ENCODE assay signal across 11 cellular contexts in genomic region chr5:139903450-139903804, GRCh38.
A peak's percentile ranks its signal among the peaks of the same experiment; 100 is the strongest.
DNase-seq lines count a peak whose midpoint lies in the region; ATAC-seq, FAIRE-seq and TF ChIP-seq lines count a peak whose summit lies in the region.
"Had no signal": no experiment of that assay in that cellular context is flagged by ENCODE, and none has a peak within 500 bp of the region (broad histone marks: within the 10 kb centered on the region; RNA-seq: fewer than 3 reads in every experiment).

No MANE protein-coding gene starts in this region.

- no peak overlapping the region for H3K27ac ChIP-seq in astrocyte (ENCODE audit: low read depth, low read length)

- no peak overlapping the region for H3K4me3 ChIP-seq in astrocyte (ENCODE audit: insufficient read depth, low read depth, low read length)

- peak overlapping the region; percentile 26 for H2AFZ ChIP-seq in astrocyte (ENCODE audit: low read depth, low read length)

- peaks cover 50% of the 10 kb centered on the region for H3K27me3 Mint-ChIP-seq in astrocyte (ENCODE audit: low read depth, unreplicated experiment)
- H3K27me3 Mint-ChIP-seq in stimulated activated memory B cell treated with anti-CD40 and anti-IgM and Interleukin-4, amounts not matched to agents 10 μg/mL and 1 μg/mL and 100 μg/mL, for 72 hours: peaks cover 34% of the 10 kb centered on the region

- no peak for FAIRE-seq in astrocyte (lab: Jason Lieb, UNC)
- FAIRE-seq: G401.6 had no signal

- peak overlapping the region; percentile 82 for H3K4me2 ChIP-seq in astrocyte (ENCODE audit: low read length)

- peaks cover 8% of the 10 kb centered on the region for H3K9me3 Mint-ChIP-seq in astrocyte (ENCODE audit: unreplicated experiment)
- H3K9me3 Mint-ChIP-seq in stimulated activated memory B cell treated with anti-CD40 and anti-IgM and Interleukin-4, amounts not matched to agents 10 μg/mL and 1 μg/mL and 100 μg/mL, for 72 hours: no peaks in the 10 kb centered on the region
- H3K9me3 Mint-ChIP-seq: activated CD4-positive, alpha-beta memory T cell treated with anti-CD3 and anti-CD28 coated beads for 36 hours had no signal

- peak overlapping the region; percentile 74 for H3K4me3 Mint-ChIP-seq in astrocyte (ENCODE audit: unreplicated experiment)
- H3K4me3 Mint-ChIP-seq in stimulated activated memory B cell treated with anti-CD40 and anti-IgM and Interleukin-4, amounts not matched to agents 10 μg/mL and 1 μg/mL and 100 μg/mL, for 72 hours: peak overlapping the region; percentile 60
- H3K4me3 Mint-ChIP-seq: activated CD4-positive, alpha-beta memory T cell treated with anti-CD3 and anti-CD28 coated beads for 36 hours had no signal

- peaks cover 7% of the 10 kb centered on the region for H3K4me1 Mint-ChIP-seq in astrocyte (ENCODE audit: low read depth, unreplicated experiment)
- H3K4me1 Mint-ChIP-seq in stimulated activated memory B cell treated with anti-CD40 and anti-IgM and Interleukin-4, amounts not matched to agents 10 μg/mL and 1 μg/mL and 100 μg/mL, for 72 hours: no peaks in the 10 kb centered on the region

- DNase-seq in astrocyte (ENCODE audit: low read depth) (no peak), medulla oblongata (ENCODE audit: extremely low spot score) (peak; percentile 21), NCI-H1930 (lab: John Stamatoyannopoulos, UW) (no peak), Kasumi-1 (lab: John Stamatoyannopoulos, UW) (no peak)
- DNase-seq: activated CD4-positive, alpha-beta memory T cell treated with anti-CD3 and anti-CD28 coated beads for 36 hours; NCI-H1417 treated with DMSO at 0.1 percent for 48 hours had no signal

- H3K36me3 Mint-ChIP-seq in astrocyte (ENCODE audit: low read depth, unreplicated experiment): peaks cover 7% of the 10 kb centered on the region
- no peaks in the 10 kb centered on the region for H3K36me3 Mint-ChIP-seq in stimulated activated memory B cell treated with anti-CD40 and anti-IgM and Interleukin-4, amounts not matched to agents 10 μg/mL and 1 μg/mL and 100 μg/mL, for 72 hours
- H3K36me3 Mint-ChIP-seq: activated CD4-positive, alpha-beta memory T cell treated with anti-CD3 and anti-CD28 coated beads for 36 hours had no signal

- ATAC-seq in GM19395 (IDR thresholded peaks at IDR 0.05; ENCODE audit: unreplicated experiment) (peak; percentile 26), GM18519 (IDR thresholded peaks at IDR 0.05; ENCODE audit: low FRiP score, unreplicated experiment) (no peak), HG02840 (IDR thresholded peaks at IDR 0.05; ENCODE audit: low FRiP score, unreplicated experiment) (no peak)
- ATAC-seq in stimulated activated memory B cell treated with anti-CD40 and anti-IgM and Interleukin-4, amounts not matched to agents 10 μg/mL and 1 μg/mL and 100 μg/mL, for 72 hours: peak; percentile 4

- H3K27me3 ChIP-seq in astrocyte (ENCODE audit: insufficient read depth, low read length): peaks cover 70% of the 10 kb centered on the region

- H3K27ac Mint-ChIP-seq in astrocyte (ENCODE audit: unreplicated experiment): no peak overlapping the region
- H3K27ac Mint-ChIP-seq in stimulated activated memory B cell treated with anti-CD40 and anti-IgM and Interleukin-4, amounts not matched to agents 10 μg/mL and 1 μg/mL and 100 μg/mL, for 72 hours: no peak overlapping the region
- H3K27ac Mint-ChIP-seq: activated CD4-positive, alpha-beta memory T cell treated with anti-CD3 and anti-CD28 coated beads for 36 hours had no signal

- H3K9me3 ChIP-seq in astrocyte (ENCODE audit: insufficient read depth, low read depth, low read length): no peaks in the 10 kb centered on the region

- H3K79me2 ChIP-seq in astrocyte (ENCODE audit: insufficient read depth, low read length): no peaks in the 10 kb centered on the region

- H4K20me1 ChIP-seq in astrocyte (ENCODE audit: insufficient read depth, low read length): peaks cover 6% of the 10 kb centered on the region

- no peak for TF ChIP-seq CTCF in astrocyte (IDR thresholded peaks at IDR 0.05; ENCODE audit: insufficient read depth, low read depth, low read length)

- no peaks in the 10 kb centered on the region for H3K36me3 ChIP-seq in astrocyte (ENCODE audit: insufficient read depth, low read length)

- peaks cover 7% of the 10 kb centered on the region for H3K4me1 ChIP-seq in astrocyte (ENCODE audit: insufficient read depth, low read length)

- no peak overlapping the region for H3K9ac ChIP-seq in astrocyte (ENCODE audit: low read length)

Comparison
In these comparisons a context has a peak if more than half of its experiments do, and no peak if none do; other contexts are left out.
1. ATAC-seq: peak in GM19395 (single experiment) and stimulated activated memory B cell treated with anti-CD40 and anti-IgM and Interleukin-4, amounts not matched to agents 10 μg/mL and 1 μg/mL and 100 μg/mL, for 72 hours (single experiment); none in GM18519 (single experiment) and HG02840 (single experiment).